ENCODE assay signal across 20 cellular contexts in genomic region chr6:22558288-22558882, GRCh38. TPM values are rescaled to one million over a fixed set of nuclear protein-coding genes. Genes with fewer than 3 reads are reported as not detected.
"Had no signal": no experiment of that assay in that cellular context is flagged by ENCODE, and none has a peak within 500 bp of the region (broad histone marks: within the 10 kb centered on the region; RNA-seq: fewer than 3 reads in every experiment).

No MANE protein-coding gene starts in this region.

- H3K27me3 ChIP-seq: neutrophil, right lobe of liver, upper lobe of left lung had no signal

- H3K9me3 ChIP-seq: neutrophil, right lobe of liver, upper lobe of left lung had no signal

- H3K9me3 Mint-ChIP-seq: activated CD4-positive, alpha-beta T cell treated with anti-CD3 and anti-CD28 coated beads, Interleukin-2, amount 10 ng/mL, durations not matched to agents 7 days and 5 days; activated naive CD4-positive, alpha-beta T cell treated with anti-CD3 and anti-CD28 coated beads, Interleukin-2, amount 10 ng/mL, durations not matched to agents 7 days and 5 days; activated T-helper 17 cell treated with anti-CD3 and anti-CD28 coated beads, Interleukin-2, amount 50 U/mL, for 72 hours; naive B cell had no signal

- H3K4me3 Mint-ChIP-seq: activated B cell treated with CpG ODN at 0.5 μM for 24 hours; activated CD4-positive, alpha-beta T cell treated with anti-CD3 and anti-CD28 coated beads, Interleukin-2, amount 10 ng/mL, durations not matched to agents 7 days and 5 days; activated naive CD4-positive, alpha-beta T cell treated with anti-CD3 and anti-CD28 coated beads, Interleukin-2, amount 10 ng/mL, durations not matched to agents 7 days and 5 days; activated T-helper 17 cell treated with anti-CD3 and anti-CD28 coated beads, Interleukin-2, amount 50 U/mL, for 72 hours; naive B cell had no signal

- DNase-seq: activated B cell treated with CpG ODN at 0.5 μM for 24 hours; activated CD4-positive, alpha-beta T cell treated with anti-CD3 and anti-CD28 coated beads, Interleukin-2, amount 10 ng/mL, durations not matched to agents 7 days and 5 days; activated naive CD4-positive, alpha-beta T cell treated with anti-CD3 and anti-CD28 coated beads, Interleukin-2, amount 10 ng/mL, durations not matched to agents 7 days and 5 days; activated T-cell treated with anti-CD3 and anti-CD28 coated beads for 4 hours; central memory CD4-positive, alpha-beta T cell; cortex of kidney; effector CD8-positive, alpha-beta T cell; hippocampal formation; naive B cell; right lobe of liver; stimulated activated naive CD4-positive, alpha-beta T cell; substantia nigra; T-helper 1 cell; upper lobe of left lung had no signal

- H3K4me1 ChIP-seq: right lobe of liver, upper lobe of left lung had no signal

- H3K36me3 Mint-ChIP-seq: activated naive CD4-positive, alpha-beta T cell treated with anti-CD3 and anti-CD28 coated beads, Interleukin-2, amount 10 ng/mL, durations not matched to agents 7 days and 5 days; naive B cell had no signal

- ATAC-seq: activated T-helper 17 cell treated with anti-CD3 and anti-CD28 coated beads, Interleukin-2, amount 50 U/mL, for 72 hours; right lobe of liver had no signal

- H3K27ac Mint-ChIP-seq: activated B cell treated with CpG ODN at 0.5 μM for 24 hours; activated CD4-positive, alpha-beta T cell treated with anti-CD3 and anti-CD28 coated beads, Interleukin-2, amount 10 ng/mL, durations not matched to agents 7 days and 5 days; activated naive CD4-positive, alpha-beta T cell treated with anti-CD3 and anti-CD28 coated beads, Interleukin-2, amount 10 ng/mL, durations not matched to agents 7 days and 5 days; activated T-helper 17 cell treated with anti-CD3 and anti-CD28 coated beads, Interleukin-2, amount 50 U/mL, for 72 hours had no signal

- H3K36me3 ChIP-seq: neutrophil, right lobe of liver, upper lobe of left lung had no signal

- H3K27me3 Mint-ChIP-seq: activated B cell treated with CpG ODN at 0.5 μM for 24 hours; activated CD4-positive, alpha-beta T cell treated with anti-CD3 and anti-CD28 coated beads, Interleukin-2, amount 10 ng/mL, durations not matched to agents 7 days and 5 days; activated naive CD4-positive, alpha-beta T cell treated with anti-CD3 and anti-CD28 coated beads, Interleukin-2, amount 10 ng/mL, durations not matched to agents 7 days and 5 days; activated T-helper 17 cell treated with anti-CD3 and anti-CD28 coated beads, Interleukin-2, amount 50 U/mL, for 72 hours; naive B cell had no signal

- H3K4me3 ChIP-seq: lung, right lobe of liver, upper lobe of left lung had no signal

- H3K4me1 Mint-ChIP-seq: activated B cell treated with CpG ODN at 0.5 μM for 24 hours; activated CD4-positive, alpha-beta T cell treated with anti-CD3 and anti-CD28 coated beads, Interleukin-2, amount 10 ng/mL, durations not matched to agents 7 days and 5 days; activated naive CD4-positive, alpha-beta T cell treated with anti-CD3 and anti-CD28 coated beads, Interleukin-2, amount 10 ng/mL, durations not matched to agents 7 days and 5 days; activated T-helper 17 cell treated with anti-CD3 and anti-CD28 coated beads, Interleukin-2, amount 50 U/mL, for 72 hours; naive B cell had no signal

- H3K27ac ChIP-seq: neutrophil, right lobe of liver, upper lobe of left lung had no signal

RNA-seq across cellular contexts. Expression of gene HDGFL1, which starts 11.0 kb away (rescaled TPM):
- total RNA-seq: activated B cell treated with CpG ODN at 0.5 μM for 24 hours; activated CD4-positive, alpha-beta T cell treated with anti-CD3 and anti-CD28 coated beads, Interleukin-2, amount 10 ng/mL, durations not matched to agents 7 days and 5 days; activated CD8-positive, alpha-beta memory T cell treated with anti-CD3 and anti-CD28 coated beads for 36 hours; activated T-helper 17 cell treated with anti-CD3 and anti-CD28 coated beads, Interleukin-2, amount 50 U/mL, for 72 hours; epithelial cell of proximal tubule; lung; right lobe of liver; upper lobe of left lung had no signal
- polyA plus RNA-seq: adipose tissue, lung had no signal
